Comparison of ENCODE assay signal across 8 cellular contexts in genomic region chr18:3585656-3586509, GRCh38.
DNase-seq lines count a peak whose midpoint lies in the region; ATAC-seq, FAIRE-seq and TF ChIP-seq lines count a peak whose summit lies in the region.

No MANE protein-coding gene starts in this region.

- FAIRE-seq in frontal cortex (lab: Jason Lieb, UNC) (no peak), pancreas (lab: Jason Lieb, UNC) (no peak)

- 43 to 44% methylated on average over 12 of the region's 12 CpGs for WGBS in pancreas, 2 donors

- H3K4me1 ChIP-seq in pancreas, result no peaks in the 10 kb centered on the region

- H3K4me3 ChIP-seq in pancreas, result no peak overlapping the region

- ATAC-seq in pancreas (peak; percentile 90 to 98 (median 96)), HG03039 (IDR thresholded peaks at IDR 0.05; ENCODE audit: unreplicated experiment) (no peak)

- peak; percentile 61 for DNase-seq in Daoy (ENCODE audit: low read depth)
- peak; percentile 75 for DNase-seq in H4 (ENCODE audit: low spot score)
- DNase-seq in M059J (ENCODE audit: low read depth), result peak; percentile 81
- DNase-seq in SHP77 (lab: John Stamatoyannopoulos, UW), result peak; percentile 85 to 93
- peak; percentile 50 for DNase-seq in activated gamma-delta T cell treated with anti-CD3 and anti-CD28 coated beads, Interleukin-2, amount 50 U/mL, for 16 hours (ENCODE audit: low read depth)
- peak; percentile 31 to 56 for DNase-seq in frontal cortex (ENCODE audit: low spot score in 2 of 2)
- peak; percentile 61 to 81 (median 77) for DNase-seq in pancreas

- no peaks in the 10 kb centered on the region for H3K9me3 ChIP-seq in pancreas

- no peak overlapping the region for H3K27ac ChIP-seq in pancreas

- no peaks in the 10 kb centered on the region for H3K27me3 ChIP-seq in pancreas

- TF ChIP-seq CTCF in pancreas (IDR thresholded peaks at IDR 0.05), result peak; percentile 48 to 61 (median 51)

- intact Hi-C loops in pancreas (cut with DNase I), result loop anchor here in 1 of 3 donors (10.0 kb wide), 1 partner anchor 301 kb away; no protein-coding TSS in a partner anchor

- H3K36me3 ChIP-seq in pancreas, result no peaks in the 10 kb centered on the region
